ENCODE assay signal across 1 cellular context in the genomic region with DNA sequence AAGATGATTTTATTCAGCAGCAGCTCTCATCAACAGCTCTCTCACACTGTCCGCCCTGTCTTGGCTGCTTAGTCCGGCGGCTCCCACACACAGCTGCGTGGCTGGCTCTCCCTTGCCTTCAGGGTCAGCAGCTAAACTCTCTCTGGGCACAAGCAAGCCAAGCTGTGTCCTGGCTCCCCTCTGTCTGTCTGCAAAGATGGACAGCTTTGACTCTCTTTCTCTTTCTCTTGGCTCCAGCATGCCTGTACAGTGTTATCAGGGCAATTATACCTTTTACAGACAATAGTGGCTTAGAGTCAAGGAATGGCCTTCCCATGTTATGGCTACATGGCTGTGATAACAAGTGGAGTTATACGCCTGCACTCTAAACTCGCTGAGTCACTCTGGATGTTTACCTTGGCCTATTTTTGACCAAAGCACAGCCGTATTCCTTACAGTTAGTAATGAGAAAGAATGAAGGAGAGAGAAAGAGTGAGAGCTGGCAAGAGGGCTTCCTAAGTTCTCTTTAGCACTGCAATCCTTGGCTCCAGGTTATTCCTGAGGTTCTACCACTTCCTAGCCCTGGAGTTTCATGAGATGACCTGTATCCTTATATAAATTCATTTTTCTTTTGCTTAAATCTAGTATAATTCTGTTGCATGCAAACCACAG.
A peak's percentile ranks its signal among the peaks of the same experiment; 100 is the strongest.
TF ChIP-seq lines count a peak whose summit lies in the region.

No MANE protein-coding gene starts in this region.

TF ChIP-seq in K562, 482 proteins besides CTCF, POLR2A, EP300 and RAD21 (continued from another document and continues in another):
- TF ChIP-seq, protein P1, sequence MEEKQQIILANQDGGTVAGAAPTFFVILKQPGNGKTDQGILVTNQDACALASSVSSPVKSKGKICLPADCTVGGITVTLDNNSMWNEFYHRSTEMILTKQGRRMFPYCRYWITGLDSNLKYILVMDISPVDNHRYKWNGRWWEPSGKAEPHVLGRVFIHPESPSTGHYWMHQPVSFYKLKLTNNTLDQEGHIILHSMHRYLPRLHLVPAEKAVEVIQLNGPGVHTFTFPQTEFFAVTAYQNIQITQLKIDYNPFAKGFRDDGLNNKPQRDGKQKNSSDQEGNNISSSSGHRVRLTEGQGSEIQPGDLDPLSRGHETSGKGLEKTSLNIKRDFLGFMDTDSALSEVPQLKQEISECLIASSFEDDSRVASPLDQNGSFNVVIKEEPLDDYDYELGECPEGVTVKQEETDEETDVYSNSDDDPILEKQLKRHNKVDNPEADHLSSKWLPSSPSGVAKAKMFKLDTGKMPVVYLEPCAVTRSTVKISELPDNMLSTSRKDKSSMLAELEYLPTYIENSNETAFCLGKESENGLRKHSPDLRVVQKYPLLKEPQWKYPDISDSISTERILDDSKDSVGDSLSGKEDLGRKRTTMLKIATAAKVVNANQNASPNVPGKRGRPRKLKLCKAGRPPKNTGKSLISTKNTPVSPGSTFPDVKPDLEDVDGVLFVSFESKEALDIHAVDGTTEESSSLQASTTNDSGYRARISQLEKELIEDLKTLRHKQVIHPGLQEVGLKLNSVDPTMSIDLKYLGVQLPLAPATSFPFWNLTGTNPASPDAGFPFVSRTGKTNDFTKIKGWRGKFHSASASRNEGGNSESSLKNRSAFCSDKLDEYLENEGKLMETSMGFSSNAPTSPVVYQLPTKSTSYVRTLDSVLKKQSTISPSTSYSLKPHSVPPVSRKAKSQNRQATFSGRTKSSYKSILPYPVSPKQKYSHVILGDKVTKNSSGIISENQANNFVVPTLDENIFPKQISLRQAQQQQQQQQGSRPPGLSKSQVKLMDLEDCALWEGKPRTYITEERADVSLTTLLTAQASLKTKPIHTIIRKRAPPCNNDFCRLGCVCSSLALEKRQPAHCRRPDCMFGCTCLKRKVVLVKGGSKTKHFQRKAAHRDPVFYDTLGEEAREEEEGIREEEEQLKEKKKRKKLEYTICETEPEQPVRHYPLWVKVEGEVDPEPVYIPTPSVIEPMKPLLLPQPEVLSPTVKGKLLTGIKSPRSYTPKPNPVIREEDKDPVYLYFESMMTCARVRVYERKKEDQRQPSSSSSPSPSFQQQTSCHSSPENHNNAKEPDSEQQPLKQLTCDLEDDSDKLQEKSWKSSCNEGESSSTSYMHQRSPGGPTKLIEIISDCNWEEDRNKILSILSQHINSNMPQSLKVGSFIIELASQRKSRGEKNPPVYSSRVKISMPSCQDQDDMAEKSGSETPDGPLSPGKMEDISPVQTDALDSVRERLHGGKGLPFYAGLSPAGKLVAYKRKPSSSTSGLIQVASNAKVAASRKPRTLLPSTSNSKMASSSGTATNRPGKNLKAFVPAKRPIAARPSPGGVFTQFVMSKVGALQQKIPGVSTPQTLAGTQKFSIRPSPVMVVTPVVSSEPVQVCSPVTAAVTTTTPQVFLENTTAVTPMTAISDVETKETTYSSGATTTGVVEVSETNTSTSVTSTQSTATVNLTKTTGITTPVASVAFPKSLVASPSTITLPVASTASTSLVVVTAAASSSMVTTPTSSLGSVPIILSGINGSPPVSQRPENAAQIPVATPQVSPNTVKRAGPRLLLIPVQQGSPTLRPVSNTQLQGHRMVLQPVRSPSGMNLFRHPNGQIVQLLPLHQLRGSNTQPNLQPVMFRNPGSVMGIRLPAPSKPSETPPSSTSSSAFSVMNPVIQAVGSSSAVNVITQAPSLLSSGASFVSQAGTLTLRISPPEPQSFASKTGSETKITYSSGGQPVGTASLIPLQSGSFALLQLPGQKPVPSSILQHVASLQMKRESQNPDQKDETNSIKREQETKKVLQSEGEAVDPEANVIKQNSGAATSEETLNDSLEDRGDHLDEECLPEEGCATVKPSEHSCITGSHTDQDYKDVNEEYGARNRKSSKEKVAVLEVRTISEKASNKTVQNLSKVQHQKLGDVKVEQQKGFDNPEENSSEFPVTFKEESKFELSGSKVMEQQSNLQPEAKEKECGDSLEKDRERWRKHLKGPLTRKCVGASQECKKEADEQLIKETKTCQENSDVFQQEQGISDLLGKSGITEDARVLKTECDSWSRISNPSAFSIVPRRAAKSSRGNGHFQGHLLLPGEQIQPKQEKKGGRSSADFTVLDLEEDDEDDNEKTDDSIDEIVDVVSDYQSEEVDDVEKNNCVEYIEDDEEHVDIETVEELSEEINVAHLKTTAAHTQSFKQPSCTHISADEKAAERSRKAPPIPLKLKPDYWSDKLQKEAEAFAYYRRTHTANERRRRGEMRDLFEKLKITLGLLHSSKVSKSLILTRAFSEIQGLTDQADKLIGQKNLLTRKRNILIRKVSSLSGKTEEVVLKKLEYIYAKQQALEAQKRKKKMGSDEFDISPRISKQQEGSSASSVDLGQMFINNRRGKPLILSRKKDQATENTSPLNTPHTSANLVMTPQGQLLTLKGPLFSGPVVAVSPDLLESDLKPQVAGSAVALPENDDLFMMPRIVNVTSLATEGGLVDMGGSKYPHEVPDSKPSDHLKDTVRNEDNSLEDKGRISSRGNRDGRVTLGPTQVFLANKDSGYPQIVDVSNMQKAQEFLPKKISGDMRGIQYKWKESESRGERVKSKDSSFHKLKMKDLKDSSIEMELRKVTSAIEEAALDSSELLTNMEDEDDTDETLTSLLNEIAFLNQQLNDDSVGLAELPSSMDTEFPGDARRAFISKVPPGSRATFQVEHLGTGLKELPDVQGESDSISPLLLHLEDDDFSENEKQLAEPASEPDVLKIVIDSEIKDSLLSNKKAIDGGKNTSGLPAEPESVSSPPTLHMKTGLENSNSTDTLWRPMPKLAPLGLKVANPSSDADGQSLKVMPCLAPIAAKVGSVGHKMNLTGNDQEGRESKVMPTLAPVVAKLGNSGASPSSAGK (IDR thresholded peaks at IDR 0.05) = peak; percentile 46; the same call in 1 of the 2 replicates
- TF ChIP-seq ZNF224 (CRISPR knock-in tag; IDR thresholded peaks at IDR 0.05) (no peak), ZNF384 (IDR thresholded peaks at IDR 0.05; ENCODE audit: low read depth, low read length) (no peak), TAF7 (tag; IDR thresholded peaks at IDR 0.05) (no peak), TEAD1 (CRISPR knock-in tag; IDR thresholded peaks at IDR 0.05) (peak in 1 of 2 experiments; percentile 72; a peak in 3 of 4 replicates), ZNF609 (CRISPR knock-in tag; IDR thresholded peaks at IDR 0.05; ENCODE audit: borderline replicate concordance) (no peak), RFX7 (CRISPR knock-in tag; IDR thresholded peaks at IDR 0.05) (no peak), HDAC1 (IDR thresholded peaks at IDR 0.05) (peak in 1 of 2 experiments; percentile 84; a peak in 2 of 4 replicates), CAMTA2 (CRISPR knock-in tag; conservative IDR thresholded peaks at IDR 0.05) (no peak), MCM2 (IDR thresholded peaks at IDR 0.05; ENCODE audit: low read depth) (no peak), ZNF274 (IDR thresholded peaks at IDR 0.05; ENCODE audit: borderline replicate concordance, low read depth, low read length) (no peak), DNMT1 (IDR thresholded peaks at IDR 0.05) (no peak), RBM34 (IDR thresholded peaks at IDR 0.05; ENCODE audit: borderline replicate concordance, insufficient read depth, low read length) (no peak), MEF2D (tag; conservative IDR thresholded peaks at IDR 0.05; ENCODE audit: low read depth) (peak; percentile 98), POLR3A (IDR thresholded peaks at IDR 0.05; ENCODE audit: borderline replicate concordance, extremely low read depth, insufficient read depth, insufficient read length) (no peak), ZNF23 (CRISPR knock-in tag; IDR thresholded peaks at IDR 0.05) (peak; percentile 14; the same call in 1 of the 2 replicates), RBBP5 (IDR thresholded peaks at IDR 0.05; ENCODE audit: borderline replicate concordance, insufficient read depth, low read length, poor library complexity, severe bottlenecking) (peak; percentile 84), HMGXB4 (CRISPR knock-in tag; IDR thresholded peaks at IDR 0.05) (no peak), GABPB2 (CRISPR knock-in tag; conservative IDR thresholded peaks at IDR 0.05) (no peak), KHSRP (IDR thresholded peaks at IDR 0.05) (no peak), THRAP3 (IDR thresholded peaks at IDR 0.05; ENCODE audit: borderline replicate concordance) (no peak), ARID4B (CRISPR knock-in tag; IDR thresholded peaks at IDR 0.05) (no peak), NFE2L1 (tag; IDR thresholded peaks at IDR 0.05; ENCODE audit: borderline replicate concordance, low read depth) (peak; percentile 98)
- TF ChIP-seq, protein P2, sequence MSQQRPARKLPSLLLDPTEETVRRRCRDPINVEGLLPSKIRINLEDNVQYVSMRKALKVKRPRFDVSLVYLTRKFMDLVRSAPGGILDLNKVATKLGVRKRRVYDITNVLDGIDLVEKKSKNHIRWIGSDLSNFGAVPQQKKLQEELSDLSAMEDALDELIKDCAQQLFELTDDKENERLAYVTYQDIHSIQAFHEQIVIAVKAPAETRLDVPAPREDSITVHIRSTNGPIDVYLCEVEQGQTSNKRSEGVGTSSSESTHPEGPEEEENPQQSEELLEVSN (IDR thresholded peaks at IDR 0.05; ENCODE audit: borderline replicate concordance in 1 of 2, extremely low read depth in 1 of 2, insufficient read depth in 1 of 2, insufficient read length in 1 of 2, low read depth in 1 of 2, low read length in 1 of 2, poor library complexity in 1 of 2, severe bottlenecking in 1 of 2) = peak in 1 of 2 experiments; percentile 27
- TF ChIP-seq, protein P3, sequence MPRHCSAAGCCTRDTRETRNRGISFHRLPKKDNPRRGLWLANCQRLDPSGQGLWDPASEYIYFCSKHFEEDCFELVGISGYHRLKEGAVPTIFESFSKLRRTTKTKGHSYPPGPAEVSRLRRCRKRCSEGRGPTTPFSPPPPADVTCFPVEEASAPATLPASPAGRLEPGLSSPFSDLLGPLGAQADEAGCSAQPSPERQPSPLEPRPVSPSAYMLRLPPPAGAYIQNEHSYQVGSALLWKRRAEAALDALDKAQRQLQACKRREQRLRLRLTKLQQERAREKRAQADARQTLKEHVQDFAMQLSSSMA (CRISPR knock-in tag; IDR thresholded peaks at IDR 0.05) = no peak
